1 cellular context compared by ENCODE assay signal in the genomic region with DNA sequence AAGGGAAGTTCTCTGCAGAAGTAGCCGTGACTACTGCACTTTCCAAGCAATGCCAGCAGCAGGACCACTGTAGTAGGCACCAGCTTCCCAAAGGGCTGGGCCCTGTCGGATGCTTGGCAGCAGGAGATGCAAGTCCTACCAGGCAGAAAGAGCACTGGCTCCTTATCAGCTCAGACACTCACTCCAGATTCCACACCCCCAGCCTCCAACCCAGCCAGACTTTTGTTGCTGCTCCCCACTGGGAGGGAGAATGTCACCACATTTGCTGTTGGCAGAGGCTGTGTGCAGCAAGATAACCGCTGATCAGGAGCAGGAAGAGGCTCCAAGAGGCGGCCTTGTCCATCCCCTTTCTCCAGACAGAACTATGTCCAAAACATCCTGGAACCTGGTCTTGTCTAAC.
TF ChIP-seq lines count a peak whose summit lies in the region.

No MANE protein-coding gene starts in this region.

TF ChIP-seq in K562, 482 proteins besides CTCF, POLR2A, EP300 and RAD21 (continued from another document and continues in another):
- TF ChIP-seq, protein P1, sequence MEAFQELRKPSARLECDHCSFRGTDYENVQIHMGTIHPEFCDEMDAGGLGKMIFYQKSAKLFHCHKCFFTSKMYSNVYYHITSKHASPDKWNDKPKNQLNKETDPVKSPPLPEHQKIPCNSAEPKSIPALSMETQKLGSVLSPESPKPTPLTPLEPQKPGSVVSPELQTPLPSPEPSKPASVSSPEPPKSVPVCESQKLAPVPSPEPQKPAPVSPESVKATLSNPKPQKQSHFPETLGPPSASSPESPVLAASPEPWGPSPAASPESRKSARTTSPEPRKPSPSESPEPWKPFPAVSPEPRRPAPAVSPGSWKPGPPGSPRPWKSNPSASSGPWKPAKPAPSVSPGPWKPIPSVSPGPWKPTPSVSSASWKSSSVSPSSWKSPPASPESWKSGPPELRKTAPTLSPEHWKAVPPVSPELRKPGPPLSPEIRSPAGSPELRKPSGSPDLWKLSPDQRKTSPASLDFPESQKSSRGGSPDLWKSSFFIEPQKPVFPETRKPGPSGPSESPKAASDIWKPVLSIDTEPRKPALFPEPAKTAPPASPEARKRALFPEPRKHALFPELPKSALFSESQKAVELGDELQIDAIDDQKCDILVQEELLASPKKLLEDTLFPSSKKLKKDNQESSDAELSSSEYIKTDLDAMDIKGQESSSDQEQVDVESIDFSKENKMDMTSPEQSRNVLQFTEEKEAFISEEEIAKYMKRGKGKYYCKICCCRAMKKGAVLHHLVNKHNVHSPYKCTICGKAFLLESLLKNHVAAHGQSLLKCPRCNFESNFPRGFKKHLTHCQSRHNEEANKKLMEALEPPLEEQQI (IDR thresholded peaks at IDR 0.05): peak; percentile 73; the same call in 1 of the 2 replicates
- no peak for TF ChIP-seq MYC (IDR thresholded peaks at IDR 0.05; ENCODE audit: low read depth, low read length)
- TF ChIP-seq MYC (CRISPR knock-in tag; IDR thresholded peaks at IDR 0.05; ENCODE audit: borderline replicate concordance, low read depth): no peak
- no peak for TF ChIP-seq ILF3 (IDR thresholded peaks at IDR 0.05; ENCODE audit: borderline replicate concordance)
- TF ChIP-seq SETDB1 (IDR thresholded peaks at IDR 0.05; ENCODE audit: low read length): no peak
- TF ChIP-seq, protein P2, sequence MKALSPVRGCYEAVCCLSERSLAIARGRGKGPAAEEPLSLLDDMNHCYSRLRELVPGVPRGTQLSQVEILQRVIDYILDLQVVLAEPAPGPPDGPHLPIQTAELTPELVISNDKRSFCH (CRISPR knock-in tag; IDR thresholded peaks at IDR 0.05): no peak
- TF ChIP-seq, protein P2 (tag; IDR thresholded peaks at IDR 0.05): peak; percentile 80; the same call in 1 of the 2 replicates
- TF ChIP-seq NCOA4 (IDR thresholded peaks at IDR 0.05; ENCODE audit: partially characterized antibody): no peak
- TF ChIP-seq, protein P3, sequence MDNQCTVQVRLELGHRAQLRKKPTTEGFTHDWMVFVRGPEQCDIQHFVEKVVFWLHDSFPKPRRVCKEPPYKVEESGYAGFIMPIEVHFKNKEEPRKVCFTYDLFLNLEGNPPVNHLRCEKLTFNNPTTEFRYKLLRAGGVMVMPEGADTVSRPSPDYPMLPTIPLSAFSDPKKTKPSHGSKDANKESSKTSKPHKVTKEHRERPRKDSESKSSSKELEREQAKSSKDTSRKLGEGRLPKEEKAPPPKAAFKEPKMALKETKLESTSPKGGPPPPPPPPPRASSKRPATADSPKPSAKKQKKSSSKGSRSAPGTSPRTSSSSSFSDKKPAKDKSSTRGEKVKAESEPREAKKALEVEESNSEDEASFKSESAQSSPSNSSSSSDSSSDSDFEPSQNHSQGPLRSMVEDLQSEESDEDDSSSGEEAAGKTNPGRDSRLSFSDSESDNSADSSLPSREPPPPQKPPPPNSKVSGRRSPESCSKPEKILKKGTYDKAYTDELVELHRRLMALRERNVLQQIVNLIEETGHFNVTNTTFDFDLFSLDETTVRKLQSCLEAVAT (IDR thresholded peaks at IDR 0.05): peak in 1 of 2 experiments; percentile 22; a peak in 1 of 4 replicates
- TF ChIP-seq FOXA3 (CRISPR knock-in tag; conservative IDR thresholded peaks at IDR 0.05 in 1 of 2, IDR thresholded peaks at IDR 0.05 in 1 of 2): no peak
- TF ChIP-seq ZNF79 (CRISPR knock-in tag; IDR thresholded peaks at IDR 0.05; ENCODE audit: low read depth): no peak
- TF ChIP-seq, protein P4, sequence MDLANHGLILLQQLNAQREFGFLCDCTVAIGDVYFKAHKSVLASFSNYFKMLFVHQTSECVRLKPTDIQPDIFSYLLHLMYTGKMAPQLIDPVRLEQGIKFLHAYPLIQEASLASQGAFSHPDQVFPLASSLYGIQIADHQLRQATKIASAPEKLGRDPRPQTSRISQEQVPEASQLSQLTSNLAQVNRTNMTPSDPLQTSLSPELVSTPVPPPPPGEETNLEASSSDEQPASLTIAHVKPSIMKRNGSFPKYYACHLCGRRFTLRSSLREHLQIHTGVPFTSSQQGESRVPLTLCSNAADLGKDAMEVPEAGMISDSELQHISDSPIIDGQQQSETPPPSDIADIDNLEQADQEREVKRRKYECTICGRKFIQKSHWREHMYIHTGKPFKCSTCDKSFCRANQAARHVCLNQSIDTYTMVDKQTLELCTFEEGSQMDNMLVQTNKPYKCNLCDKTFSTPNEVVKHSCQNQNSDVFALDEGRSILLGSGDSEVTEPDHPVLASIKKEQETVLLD (IDR thresholded peaks at IDR 0.05): no peak
- TF ChIP-seq TAF1 (IDR thresholded peaks at IDR 0.05; ENCODE audit: control insufficient read depth, extremely low read depth, insufficient read depth, low read length, severe bottlenecking): peak; percentile 43
- no peak for TF ChIP-seq ETV6 (IDR thresholded peaks at IDR 0.05; ENCODE audit: borderline replicate concordance in 1 of 2, low read depth in 2 of 2, low read length in 1 of 2)
- no peak for TF ChIP-seq ETV6 (CRISPR knock-in tag; IDR thresholded peaks at IDR 0.05; ENCODE audit: borderline replicate concordance)
- TF ChIP-seq, protein P5, sequence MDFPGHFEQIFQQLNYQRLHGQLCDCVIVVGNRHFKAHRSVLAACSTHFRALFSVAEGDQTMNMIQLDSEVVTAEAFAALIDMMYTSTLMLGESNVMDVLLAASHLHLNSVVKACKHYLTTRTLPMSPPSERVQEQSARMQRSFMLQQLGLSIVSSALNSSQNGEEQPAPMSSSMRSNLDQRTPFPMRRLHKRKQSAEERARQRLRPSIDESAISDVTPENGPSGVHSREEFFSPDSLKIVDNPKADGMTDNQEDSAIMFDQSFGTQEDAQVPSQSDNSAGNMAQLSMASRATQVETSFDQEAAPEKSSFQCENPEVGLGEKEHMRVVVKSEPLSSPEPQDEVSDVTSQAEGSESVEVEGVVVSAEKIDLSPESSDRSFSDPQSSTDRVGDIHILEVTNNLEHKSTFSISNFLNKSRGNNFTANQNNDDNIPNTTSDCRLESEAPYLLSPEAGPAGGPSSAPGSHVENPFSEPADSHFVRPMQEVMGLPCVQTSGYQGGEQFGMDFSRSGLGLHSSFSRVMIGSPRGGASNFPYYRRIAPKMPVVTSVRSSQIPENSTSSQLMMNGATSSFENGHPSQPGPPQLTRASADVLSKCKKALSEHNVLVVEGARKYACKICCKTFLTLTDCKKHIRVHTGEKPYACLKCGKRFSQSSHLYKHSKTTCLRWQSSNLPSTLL (IDR thresholded peaks at IDR 0.05): no peak
- TF ChIP-seq, protein P6, sequence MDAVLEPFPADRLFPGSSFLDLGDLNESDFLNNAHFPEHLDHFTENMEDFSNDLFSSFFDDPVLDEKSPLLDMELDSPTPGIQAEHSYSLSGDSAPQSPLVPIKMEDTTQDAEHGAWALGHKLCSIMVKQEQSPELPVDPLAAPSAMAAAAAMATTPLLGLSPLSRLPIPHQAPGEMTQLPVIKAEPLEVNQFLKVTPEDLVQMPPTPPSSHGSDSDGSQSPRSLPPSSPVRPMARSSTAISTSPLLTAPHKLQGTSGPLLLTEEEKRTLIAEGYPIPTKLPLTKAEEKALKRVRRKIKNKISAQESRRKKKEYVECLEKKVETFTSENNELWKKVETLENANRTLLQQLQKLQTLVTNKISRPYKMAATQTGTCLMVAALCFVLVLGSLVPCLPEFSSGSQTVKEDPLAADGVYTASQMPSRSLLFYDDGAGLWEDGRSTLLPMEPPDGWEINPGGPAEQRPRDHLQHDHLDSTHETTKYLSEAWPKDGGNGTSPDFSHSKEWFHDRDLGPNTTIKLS (IDR thresholded peaks at IDR 0.05; ENCODE audit: borderline replicate concordance, low read depth): no peak
- no peak for TF ChIP-seq ZNF766 (CRISPR knock-in tag; conservative IDR thresholded peaks at IDR 0.05)
- TF ChIP-seq ZNF354B (CRISPR knock-in tag; IDR thresholded peaks at IDR 0.05): no peak
- TF ChIP-seq KAT7 (CRISPR knock-in tag; IDR thresholded peaks at IDR 0.05; ENCODE audit: borderline replicate concordance): no peak
- TF ChIP-seq, protein P7, sequence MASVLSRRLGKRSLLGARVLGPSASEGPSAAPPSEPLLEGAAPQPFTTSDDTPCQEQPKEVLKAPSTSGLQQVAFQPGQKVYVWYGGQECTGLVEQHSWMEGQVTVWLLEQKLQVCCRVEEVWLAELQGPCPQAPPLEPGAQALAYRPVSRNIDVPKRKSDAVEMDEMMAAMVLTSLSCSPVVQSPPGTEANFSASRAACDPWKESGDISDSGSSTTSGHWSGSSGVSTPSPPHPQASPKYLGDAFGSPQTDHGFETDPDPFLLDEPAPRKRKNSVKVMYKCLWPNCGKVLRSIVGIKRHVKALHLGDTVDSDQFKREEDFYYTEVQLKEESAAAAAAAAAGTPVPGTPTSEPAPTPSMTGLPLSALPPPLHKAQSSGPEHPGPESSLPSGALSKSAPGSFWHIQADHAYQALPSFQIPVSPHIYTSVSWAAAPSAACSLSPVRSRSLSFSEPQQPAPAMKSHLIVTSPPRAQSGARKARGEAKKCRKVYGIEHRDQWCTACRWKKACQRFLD (CRISPR knock-in tag; IDR thresholded peaks at IDR 0.05): 0 out of 2 replicates have a peak, but pooled peaks have one; percentile 19
- TF ChIP-seq HDAC6 (IDR thresholded peaks at IDR 0.05; ENCODE audit: low read depth, low read length): no peak
- no peak for TF ChIP-seq ZFX (CRISPR knock-in tag; IDR thresholded peaks at IDR 0.05)
- TF ChIP-seq DDX20 (tag; IDR thresholded peaks at IDR 0.05; ENCODE audit: low read depth): no peak
- TF ChIP-seq KDM4B (IDR thresholded peaks at IDR 0.05; ENCODE audit: borderline replicate concordance in 2 of 2, low read depth in 1 of 2): no peak
- TF ChIP-seq HMG20B (CRISPR knock-in tag; IDR thresholded peaks at IDR 0.05): no peak
- TF ChIP-seq, protein P8, sequence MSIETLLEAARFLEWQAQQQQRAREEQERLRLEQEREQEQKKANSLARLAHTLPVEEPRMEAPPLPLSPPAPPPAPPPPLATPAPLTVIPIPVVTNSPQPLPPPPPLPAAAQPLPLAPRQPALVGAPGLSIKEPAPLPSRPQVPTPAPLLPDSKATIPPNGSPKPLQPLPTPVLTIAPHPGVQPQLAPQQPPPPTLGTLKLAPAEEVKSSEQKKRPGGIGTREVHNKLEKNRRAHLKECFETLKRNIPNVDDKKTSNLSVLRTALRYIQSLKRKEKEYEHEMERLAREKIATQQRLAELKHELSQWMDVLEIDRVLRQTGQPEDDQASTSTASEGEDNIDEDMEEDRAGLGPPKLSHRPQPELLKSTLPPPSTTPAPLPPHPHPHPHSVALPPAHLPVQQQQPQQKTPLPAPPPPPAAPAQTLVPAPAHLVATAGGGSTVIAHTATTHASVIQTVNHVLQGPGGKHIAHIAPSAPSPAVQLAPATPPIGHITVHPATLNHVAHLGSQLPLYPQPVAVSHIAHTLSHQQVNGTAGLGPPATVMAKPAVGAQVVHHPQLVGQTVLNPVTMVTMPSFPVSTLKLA (conservative IDR thresholded peaks at IDR 0.05): peak in 1 of 2 experiments; percentile 52; a peak in 1 of 4 replicates
- TF ChIP-seq, protein P9, sequence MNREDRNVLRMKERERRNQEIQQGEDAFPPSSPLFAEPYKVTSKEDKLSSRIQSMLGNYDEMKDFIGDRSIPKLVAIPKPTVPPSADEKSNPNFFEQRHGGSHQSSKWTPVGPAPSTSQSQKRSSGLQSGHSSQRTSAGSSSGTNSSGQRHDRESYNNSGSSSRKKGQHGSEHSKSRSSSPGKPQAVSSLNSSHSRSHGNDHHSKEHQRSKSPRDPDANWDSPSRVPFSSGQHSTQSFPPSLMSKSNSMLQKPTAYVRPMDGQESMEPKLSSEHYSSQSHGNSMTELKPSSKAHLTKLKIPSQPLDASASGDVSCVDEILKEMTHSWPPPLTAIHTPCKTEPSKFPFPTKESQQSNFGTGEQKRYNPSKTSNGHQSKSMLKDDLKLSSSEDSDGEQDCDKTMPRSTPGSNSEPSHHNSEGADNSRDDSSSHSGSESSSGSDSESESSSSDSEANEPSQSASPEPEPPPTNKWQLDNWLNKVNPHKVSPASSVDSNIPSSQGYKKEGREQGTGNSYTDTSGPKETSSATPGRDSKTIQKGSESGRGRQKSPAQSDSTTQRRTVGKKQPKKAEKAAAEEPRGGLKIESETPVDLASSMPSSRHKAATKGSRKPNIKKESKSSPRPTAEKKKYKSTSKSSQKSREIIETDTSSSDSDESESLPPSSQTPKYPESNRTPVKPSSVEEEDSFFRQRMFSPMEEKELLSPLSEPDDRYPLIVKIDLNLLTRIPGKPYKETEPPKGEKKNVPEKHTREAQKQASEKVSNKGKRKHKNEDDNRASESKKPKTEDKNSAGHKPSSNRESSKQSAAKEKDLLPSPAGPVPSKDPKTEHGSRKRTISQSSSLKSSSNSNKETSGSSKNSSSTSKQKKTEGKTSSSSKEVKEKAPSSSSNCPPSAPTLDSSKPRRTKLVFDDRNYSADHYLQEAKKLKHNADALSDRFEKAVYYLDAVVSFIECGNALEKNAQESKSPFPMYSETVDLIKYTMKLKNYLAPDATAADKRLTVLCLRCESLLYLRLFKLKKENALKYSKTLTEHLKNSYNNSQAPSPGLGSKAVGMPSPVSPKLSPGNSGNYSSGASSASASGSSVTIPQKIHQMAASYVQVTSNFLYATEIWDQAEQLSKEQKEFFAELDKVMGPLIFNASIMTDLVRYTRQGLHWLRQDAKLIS (CRISPR knock-in tag; IDR thresholded peaks at IDR 0.05): no peak
- TF ChIP-seq RBM14 (IDR thresholded peaks at IDR 0.05; ENCODE audit: borderline replicate concordance, insufficient read depth, low read depth, low read length): no peak
- TF ChIP-seq POLR2B (IDR thresholded peaks at IDR 0.05; ENCODE audit: low read depth, partially characterized antibody): no peak
- no peak for TF ChIP-seq SMAD1 (IDR thresholded peaks at IDR 0.05; ENCODE audit: low read depth, low read length, partially characterized antibody)
- TF ChIP-seq, protein P10, sequence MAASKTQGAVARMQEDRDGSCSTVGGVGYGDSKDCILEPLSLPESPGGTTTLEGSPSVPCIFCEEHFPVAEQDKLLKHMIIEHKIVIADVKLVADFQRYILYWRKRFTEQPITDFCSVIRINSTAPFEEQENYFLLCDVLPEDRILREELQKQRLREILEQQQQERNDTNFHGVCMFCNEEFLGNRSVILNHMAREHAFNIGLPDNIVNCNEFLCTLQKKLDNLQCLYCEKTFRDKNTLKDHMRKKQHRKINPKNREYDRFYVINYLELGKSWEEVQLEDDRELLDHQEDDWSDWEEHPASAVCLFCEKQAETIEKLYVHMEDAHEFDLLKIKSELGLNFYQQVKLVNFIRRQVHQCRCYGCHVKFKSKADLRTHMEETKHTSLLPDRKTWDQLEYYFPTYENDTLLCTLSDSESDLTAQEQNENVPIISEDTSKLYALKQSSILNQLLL (CRISPR knock-in tag; IDR thresholded peaks at IDR 0.05; ENCODE audit: borderline replicate concordance): no peak
- TF ChIP-seq FOXK2 (conservative IDR thresholded peaks at IDR 0.05 in 1 of 2, IDR thresholded peaks at IDR 0.05 in 1 of 2; ENCODE audit: low read depth in 2 of 2): peak in 1 of 2 experiments; percentile 34; a peak in 1 of 4 replicates
- no peak for TF ChIP-seq RB1 (IDR thresholded peaks at IDR 0.05; ENCODE audit: low read depth)
- TF ChIP-seq KDM1A (IDR thresholded peaks at IDR 0.05): peak; percentile 80 to 92
- no peak for TF ChIP-seq FOXA1 (IDR thresholded peaks at IDR 0.05; ENCODE audit: borderline replicate concordance)
- TF ChIP-seq RBBP5 (IDR thresholded peaks at IDR 0.05; ENCODE audit: borderline replicate concordance, insufficient read depth, low read length, poor library complexity, severe bottlenecking): no peak
- TF ChIP-seq, protein P11, sequence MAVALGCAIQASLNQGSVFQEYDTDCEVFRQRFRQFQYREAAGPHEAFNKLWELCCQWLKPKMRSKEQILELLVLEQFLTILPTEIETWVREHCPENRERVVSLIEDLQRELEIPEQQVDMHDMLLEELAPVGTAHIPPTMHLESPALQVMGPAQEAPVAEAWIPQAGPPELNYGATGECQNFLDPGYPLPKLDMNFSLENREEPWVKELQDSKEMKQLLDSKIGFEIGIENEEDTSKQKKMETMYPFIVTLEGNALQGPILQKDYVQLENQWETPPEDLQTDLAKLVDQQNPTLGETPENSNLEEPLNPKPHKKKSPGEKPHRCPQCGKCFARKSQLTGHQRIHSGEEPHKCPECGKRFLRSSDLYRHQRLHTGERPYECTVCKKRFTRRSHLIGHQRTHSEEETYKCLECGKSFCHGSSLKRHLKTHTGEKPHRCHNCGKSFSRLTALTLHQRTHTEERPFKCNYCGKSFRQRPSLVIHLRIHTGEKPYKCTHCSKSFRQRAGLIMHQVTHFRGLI (CRISPR knock-in tag; IDR thresholded peaks at IDR 0.05): no peak
